ENCODE assay signal across 11 cellular contexts in the genomic region with DNA sequence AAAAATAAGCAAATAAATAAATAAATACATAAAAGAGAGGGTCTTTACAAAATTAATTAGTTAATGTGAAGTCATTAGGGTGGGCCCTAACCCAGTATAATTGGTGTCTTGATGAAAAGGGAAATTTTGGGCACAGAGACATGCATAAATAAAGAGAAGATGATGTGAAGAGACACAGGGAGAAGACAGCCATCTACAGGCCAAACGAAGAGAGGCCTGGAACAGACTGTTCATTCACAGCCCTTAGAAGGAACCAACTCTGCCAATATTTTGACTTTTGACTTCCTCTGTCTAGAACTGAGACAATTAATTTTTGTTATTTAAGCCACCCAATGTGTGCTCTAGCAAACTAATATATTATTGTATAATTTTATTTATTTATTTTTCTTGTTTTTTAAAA. TPM values are rescaled to one million over a fixed set of nuclear protein-coding genes. Genes with fewer than 3 reads are reported as not detected.
A peak's percentile ranks its signal among the peaks of the same experiment; 100 is the strongest.
DNase-seq lines count a peak whose midpoint lies in the region; ATAC-seq, FAIRE-seq and TF ChIP-seq lines count a peak whose summit lies in the region.
"Had no signal": no experiment of that assay in that cellular context is flagged by ENCODE, and none has a peak within 500 bp of the region (broad histone marks: within the 10 kb centered on the region; RNA-seq: fewer than 3 reads in every experiment).

No MANE protein-coding gene starts in this region.

- intact Hi-C loops in GM12878 (cut with micrococcal nuclease; ENCODE audit: unreplicated experiment) = loop anchor here (5.0 kb wide), 2 partner anchors 189 to 544 kb away; no protein-coding TSS in a partner anchor
- intact Hi-C loops in naive thymus-derived CD4-positive, alpha-beta T cell (cut with micrococcal nuclease) = no loop called here

- no peak for TF ChIP-seq POLR2A in GM12878 (IDR thresholded peaks at IDR 0.05; ENCODE audit: low read depth, low read length)

- peak; percentile 50 for TF ChIP-seq RAD21 in GM12878 (IDR thresholded peaks at IDR 0.05; ENCODE audit: insufficient read depth, low read depth, low read length)

- H3K79me2 ChIP-seq in Karpas-422 (ENCODE audit: low read length) (no peaks in the 10 kb centered on the region), GM12878 (ENCODE audit: control insufficient read depth, insufficient read depth, low read length) (no peaks in the 10 kb centered on the region)

- no peak for TF ChIP-seq EP300 in GM12878 (IDR thresholded peaks at IDR 0.05; ENCODE audit: borderline replicate concordance in 1 of 2, control insufficient read depth in 1 of 2, low read depth in 2 of 2, low read length in 2 of 2)

- no peaks in the 10 kb centered on the region for H4K20me1 ChIP-seq in Karpas-422 (ENCODE audit: insufficient read depth, low read depth, low read length)
- no peaks in the 10 kb centered on the region for H4K20me1 ChIP-seq in GM12878 (ENCODE audit: control insufficient read depth, insufficient read depth)

- H3K27ac ChIP-seq in Karpas-422 (ENCODE audit: low read length) (no peak overlapping the region), GM12878 (ENCODE audit: control insufficient read depth, insufficient read depth) (no peak overlapping the region)
- no peak overlapping the region for H3K27ac ChIP-seq in naive thymus-derived CD4-positive, alpha-beta T cell (ENCODE audit: low read depth, low read length)

- SMC1A ChIA-PET in GM12878 (lab: Charles Lee; ENCODE audit: uncharacterized antibody, unreplicated experiment) = interaction anchor here (0.7 to 1.9 kb wide), 4 partner anchors 188 to 437 kb away, joined by 4 read pairs; no protein-coding TSS in a partner anchor

- H3K27ac Mint-ChIP-seq in naive thymus-derived CD4-positive, alpha-beta T cell = no peak overlapping the region

- CTCF ChIA-PET in GM12878 (lab: Yijun Ruan, JAX) = interaction anchor here (0.6 to 2.0 kb wide), 3 partner anchors 188 to 637 kb away, joined by 3 to 4 read pairs (median 3); no protein-coding TSS in a partner anchor
- CTCF ChIA-PET in naive thymus-derived CD4-positive, alpha-beta T cell (lab: Charles Lee) = interaction anchor here (0.7 kb wide), 1 partner anchor 165 kb away, joined by 3 read pairs; no protein-coding TSS in a partner anchor

- no peak overlapping the region for H3K4me3 ChIP-seq in Karpas-422 (ENCODE audit: low read length)
- H3K4me3 ChIP-seq in GM12878 = no peak overlapping the region
- no peak overlapping the region for H3K4me3 ChIP-seq in naive thymus-derived CD4-positive, alpha-beta T cell (ENCODE audit: low read length)
- H3K4me3 ChIP-seq: HAP-1 had no signal

- peak; percentile 51 to 58 (median 56); a peak in 5 of 6 replicates for TF ChIP-seq CTCF in GM12878 (IDR thresholded peaks at IDR 0.05 in 2 of 3, conservative IDR thresholded peaks at IDR 0.05 in 1 of 3; ENCODE audit: control insufficient read depth in 2 of 3, extremely low read depth in 1 of 3, insufficient read depth in 1 of 3, low read depth in 3 of 3, low read length in 3 of 3)

- no peak for FAIRE-seq in GM12878 (lab: Jason Lieb, UNC)

- peaks cover 25 to 40% (median 30%) of the 10 kb centered on the region in 5 donors for H3K27me3 Mint-ChIP-seq in naive thymus-derived CD4-positive, alpha-beta T cell

- H3K9me3 Mint-ChIP-seq in naive thymus-derived CD4-positive, alpha-beta T cell = peaks cover 0 to 14% (median 5%) of the 10 kb centered on the region in 11 donors

- 0% methylated on average over 1 of the region's 1 CpG for WGBS in GM12878 (ENCODE audit: insufficient coverage, insufficient replicate concordance, low lambda C conversion rate, missing lambda C conversion rate)

- H2AFZ ChIP-seq in Karpas-422 (ENCODE audit: low read length) = no peak overlapping the region
- no peak overlapping the region for H2AFZ ChIP-seq in GM12878 (ENCODE audit: control insufficient read depth, low read depth, low read length)

- no peaks in the 10 kb centered on the region for H3K4me1 Mint-ChIP-seq in naive thymus-derived CD4-positive, alpha-beta T cell

- H3K36me3 ChIP-seq in Karpas-422 (ENCODE audit: insufficient read depth, low read length) = no peaks in the 10 kb centered on the region
- no peaks in the 10 kb centered on the region for H3K36me3 ChIP-seq in GM12878 (ENCODE audit: control insufficient read depth in 2 of 2, insufficient read depth in 2 of 2, low read length in 1 of 2)
- no peaks in the 10 kb centered on the region for H3K36me3 ChIP-seq in naive thymus-derived CD4-positive, alpha-beta T cell (ENCODE audit: control insufficient read depth in 2 of 3, insufficient read depth in 3 of 3, low read length in 3 of 3)
- H3K36me3 ChIP-seq: HAP-1 had no signal

- H3K4me1 ChIP-seq in Karpas-422 (ENCODE audit: low read length) (no peaks in the 10 kb centered on the region), GM12878 (ENCODE audit: control insufficient read depth, insufficient read depth, low read length) (no peaks in the 10 kb centered on the region)
- no peaks in the 10 kb centered on the region for H3K4me1 ChIP-seq in naive thymus-derived CD4-positive, alpha-beta T cell (ENCODE audit: control insufficient read depth in 2 of 2, insufficient read depth in 2 of 2, low read length in 2 of 2)
- H3K4me1 ChIP-seq: HAP-1 had no signal

- H3K9ac ChIP-seq in Karpas-422 (ENCODE audit: low read length) = no peak overlapping the region
- no peak overlapping the region for H3K9ac ChIP-seq in GM12878 (ENCODE audit: control insufficient read depth, insufficient read depth, low read length)

- in situ Hi-C loops in GM12878 (cut with MboI) = no loop called here

- H3K9me3 ChIP-seq in Karpas-422 (ENCODE audit: low read length) = no peaks in the 10 kb centered on the region
- no peaks in the 10 kb centered on the region for H3K9me3 ChIP-seq in GM12878 (replicated peaks; ENCODE audit: control insufficient read depth, insufficient read depth, low read length)
- H3K9me3 ChIP-seq in naive thymus-derived CD4-positive, alpha-beta T cell (ENCODE audit: control insufficient read depth in 2 of 3, low read length in 3 of 3) = no peaks in the 10 kb centered on the region
- H3K9me3 ChIP-seq: HAP-1 had no signal

- DNase-seq in DMS53 (lab: John Stamatoyannopoulos, UW) (peak; percentile 29), DMS53 treated with DMSO at 0.1 percent for 48 hours (lab: John Stamatoyannopoulos, UW; ENCODE audit: unreplicated experiment) (no peak), Karpas-422 (peak; percentile 68), GM12878 (ENCODE audit: low read depth, low spot score) (no peak), cortex of kidney (lab: John Stamatoyannopoulos, UW) (no peak), COLO829 (ENCODE audit: low spot score) (no peak)
- DNase-seq in naive thymus-derived CD4-positive, alpha-beta T cell = peak in 4 of 9 donors; percentile 3 to 18 (median 10)
- DNase-seq: activated naive CD4-positive, alpha-beta T cell treated with anti-CD3 and anti-CD28 coated beads, Interleukin-2, amount 50 U/mL, for 16 hours; NCI-H524 treated with DMSO at 0.1 percent for 48 hours had no signal

- POLR2A ChIA-PET in GM12878 (lab: Charles Lee) = no interaction called here
- POLR2A ChIA-PET in naive thymus-derived CD4-positive, alpha-beta T cell (lab: Charles Lee) = no interaction called here

- no peak overlapping the region for H3K4me2 ChIP-seq in Karpas-422 (ENCODE audit: low read depth, low read length, poor library complexity, severe bottlenecking)
- no peak overlapping the region for H3K4me2 ChIP-seq in GM12878 (ENCODE audit: control insufficient read depth, insufficient read depth)

- peak; percentile 81 for ATAC-seq in GM12878
- peak; percentile 44 for ATAC-seq in naive thymus-derived CD4-positive, alpha-beta T cell
- no peak for ATAC-seq in HG02938 (IDR thresholded peaks at IDR 0.05; ENCODE audit: unreplicated experiment)

- H3K27me3 ChIP-seq in Karpas-422 (ENCODE audit: low read length) = no peaks in the 10 kb centered on the region
- H3K27me3 ChIP-seq in GM12878 (replicated peaks in 1 of 2; ENCODE audit: control insufficient read depth in 2 of 2, insufficient read depth in 2 of 2, low read length in 1 of 2) = no peaks in the 10 kb centered on the region
- no peaks in the 10 kb centered on the region for H3K27me3 ChIP-seq in naive thymus-derived CD4-positive, alpha-beta T cell (ENCODE audit: control insufficient read depth in 2 of 2, insufficient read depth in 2 of 2, low read length in 2 of 2)

- no peaks in the 10 kb centered on the region for H3K9me2 ChIP-seq in Karpas-422 (replicated peaks; ENCODE audit: insufficient read depth, low read length)

- peaks cover 0 to 4% (median 0%) of the 10 kb centered on the region in 5 donors for H3K36me3 Mint-ChIP-seq in naive thymus-derived CD4-positive, alpha-beta T cell

- BruUV-seq in GM12878 (replicated peaks; lab: Mats Ljungman, UMichigan) = no TSS peak

- no peak overlapping the region for H3K4me3 Mint-ChIP-seq in naive thymus-derived CD4-positive, alpha-beta T cell

- RAD21 ChIA-PET in GM12878 (lab: Charles Lee; ENCODE audit: unreplicated experiment) = interaction anchor here (0.6 kb wide), 1 partner anchor 146 kb away, joined by 4 read pairs; no protein-coding TSS in a partner anchor

RNA-seq across cellular contexts. Expression of a gene that starts 29.6 kb away (rescaled TPM):
- total RNA-seq in Karpas-422 (2014; rRNA removed; shearing (Covaris generic); ENCODE audit: low replicate concordance) = 36.0 and 64.7 TPM in 2 replicates
- total RNA-seq in GM12878 (2013; cell fraction: nucleolus; rRNA removed) = 16.6 and 20.9 TPM in 2 replicates
- 35.4 and 41.5 TPM in 2 replicates for total RNA-seq in GM12878 (2014; rRNA removed)
- total RNA-seq in GM12878 (2014; rRNA removed; fragmentation: Illumina TruSeq; extraction: Trizol) = 41.1 and 42.2 TPM in 2 replicates
- 36.9 and 42.6 TPM in 2 replicates for total RNA-seq in GM12878 (2021)
- polyA plus RNA-seq in GM12878 (2011; ENCODE audit: low read depth) = 76.4 TPM
- 139 and 148 TPM in 2 replicates for polyA plus RNA-seq in GM12878 (2011; rRNA removed)
- 54.1 and 55.7 TPM in 2 replicates for polyA plus RNA-seq in GM12878 (2011; cell fraction: cytosol; rRNA removed)
- polyA plus RNA-seq in GM12878 (2011; cell fraction: nucleus; rRNA removed) = 19.0 and 29.0 TPM in 2 replicates
- polyA plus RNA-seq in GM12878 (2012) = 49.7 and 61.1 TPM in 2 replicates
- 53.9 and 70.1 TPM in 2 replicates for polyA plus RNA-seq in GM12878 (2014; fragmentation: Illumina TruSeq; extraction: Trizol)
- polyA plus RNA-seq in GM12878 (2014; fragmentation: Nextera tagmentation; extraction: Ambion mirVana) = 100 to 1,000 TPM; 245 to 322 TPM
- 55.2 and 62.6 TPM in 2 replicates for polyA plus RNA-seq in GM12878 (2014; rRNA removed)
- polyA plus RNA-seq in GM12878 (2016; fragmentation: Nextera tagmentation; extraction: Ambion mirVana) = 100 to 1,000 TPM; 171 to 174 TPM
- 17.6 and 32.8 TPM in 2 replicates for polyA minus RNA-seq in GM12878 (2011; rRNA and poly(A)+ RNA removed)
- 6.7 and 7.6 TPM in 2 replicates for polyA minus RNA-seq in GM12878 (2011; cell fraction: cytosol; rRNA and poly(A)+ RNA removed)
- 13.2 and 25.4 TPM in 2 replicates for polyA minus RNA-seq in GM12878 (2011; cell fraction: nucleus; rRNA and poly(A)+ RNA removed)
- total RNA-seq in naive thymus-derived CD4-positive, alpha-beta T cell = 100 to 1,000 TPM in 1 of 5 experiments, 10 to 100 TPM in 4; 33.6 to 104 (median 45.4) TPM
- 100 to 1,000 TPM; 132 to 142 TPM for polyA plus RNA-seq in naive thymus-derived CD4-positive, alpha-beta T cell

RNA-seq across cellular contexts. Expression of a gene that starts 39.3 kb away (rescaled TPM):
- 22.0 and 33.5 TPM in 2 replicates for total RNA-seq in Karpas-422 (2014; rRNA removed; shearing (Covaris generic); ENCODE audit: low replicate concordance)
- 33.3 and 36.0 TPM in 2 replicates for total RNA-seq in GM12878 (2013; cell fraction: nucleolus; rRNA removed)
- total RNA-seq in GM12878 (2014; rRNA removed) (27.5 and 36.5 TPM in 2 replicates), GM12878 (2014; rRNA removed; fragmentation: Illumina TruSeq; extraction: Trizol) (28.1 and 29.5 TPM in 2 replicates), GM12878 (2021) (32.8 and 35.7 TPM in 2 replicates)
- polyA plus RNA-seq in GM12878 (2011; ENCODE audit: low read depth) = 16.2 TPM
- polyA plus RNA-seq in GM12878 (2011; rRNA removed) (32.9 and 40.9 TPM in 2 replicates), GM12878 (2014; fragmentation: Illumina TruSeq; extraction: Trizol) (24.9 and 29.5 TPM in 2 replicates), GM12878 (2014; fragmentation: Nextera tagmentation; extraction: Ambion mirVana) (10 to 100 TPM in 1 of 2 experiments, 1 to 10 TPM in 1; 5.3 to 15.5 TPM), GM12878 (2014; rRNA removed) (23.8 and 29.2 TPM in 2 replicates), GM12878 (2016; fragmentation: Nextera tagmentation; extraction: Ambion mirVana) (10 to 100 TPM; 26.3 to 26.5 TPM)
- polyA plus RNA-seq in GM12878 (2011; cell fraction: cytosol; rRNA removed) = 17.9 and 19.9 TPM in 2 replicates
- 26.7 and 30.3 TPM in 2 replicates for polyA plus RNA-seq in GM12878 (2011; cell fraction: nucleus; rRNA removed)
- 20.7 and 21.9 TPM in 2 replicates for polyA plus RNA-seq in GM12878 (2012)
- 38.0 and 45.6 TPM in 2 replicates for polyA minus RNA-seq in GM12878 (2011; rRNA and poly(A)+ RNA removed)
- 9.5 and 20.4 TPM in 2 replicates for polyA minus RNA-seq in GM12878 (2011; cell fraction: cytosol; rRNA and poly(A)+ RNA removed)
- 18.4 and 24.1 TPM in 2 replicates for polyA minus RNA-seq in GM12878 (2011; cell fraction: nucleus; rRNA and poly(A)+ RNA removed)
- 10 to 100 TPM; 18.4 to 49.8 (median 41.5) TPM for total RNA-seq in naive thymus-derived CD4-positive, alpha-beta T cell
- 10 to 100 TPM; 17.9 to 19.5 TPM for polyA plus RNA-seq in naive thymus-derived CD4-positive, alpha-beta T cell

Comparison
In these comparisons a context has a peak if more than half of its experiments do, and no peak if none do; other contexts are left out.
1. DNase-seq: peak in DMS53 (single experiment) and Karpas-422 (single experiment); none in DMS53 treated with DMSO at 0.1 percent for 48 hours (single experiment), GM12878 (single experiment), cortex of kidney (single experiment) and COLO829 (single experiment).